ENCODE assay signal across 21 cellular contexts in genomic region chr5:139046551-139046950, GRCh38.
DNase-seq lines count a peak whose midpoint lies in the region; ATAC-seq and TF ChIP-seq lines count a peak whose summit lies in the region.
"Had no signal": no experiment of that assay in that cellular context is flagged by ENCODE, and none has a peak within 500 bp of the region (broad histone marks: within the 10 kb centered on the region; RNA-seq: fewer than 3 reads in every experiment).

No MANE protein-coding gene starts in this region.

- intact Hi-C loops in activated T-helper 2 cell treated with anti-CD3 and anti-CD28 coated beads, Interferon-gamma antibody, Interleukin-2, Interleukin-4, amounts not matched to agents 10 μg/mL and 5 μg/mL and 100 μg/mL, durations not matched to agents 14 hours and 24 hours and 36 hours (cut with micrococcal nuclease): no loop called here

- DNase-seq in LHCN-M2 (ENCODE audit: low read depth) (peak; percentile 26), amniotic epithelial cell (ENCODE audit: low read depth) (peak; percentile 43), fibroblast of the aortic adventitia (ENCODE audit: low read depth) (peak; percentile 8), AG08396 (ENCODE audit: low spot score) (no peak)
- no peak for DNase-seq in activated T-helper 2 cell treated with anti-CD3 and anti-CD28 coated beads, Interferon-gamma antibody, Interleukin-2, Interleukin-4, amounts not matched to agents 10 μg/mL and 5 μg/mL and 100 μg/mL, durations not matched to agents 14 hours and 24 hours and 36 hours (ENCODE audit: low spot score)
- DNase-seq: ACHN; AML-193; C1 segment of cervical spinal cord; CD8-positive, alpha-beta T cell; DMS153; GDM1; H7; NCI-H1105 treated with DMSO at 0.1 percent for 48 hours; NCI-H2081 treated with DMSO at 0.1 percent for 48 hours; NCI-H2171 treated with DMSO at 0.1 percent for 48 hours; NCI-H446; NCI-H526 had no signal

- TF ChIP-seq CTCF in fibroblast of the aortic adventitia (IDR thresholded peaks at IDR 0.05; ENCODE audit: insufficient read depth, low read length): no peak

- no peak overlapping the region for H3K4me3 ChIP-seq in fibroblast of the aortic adventitia (ENCODE audit: low read depth, low read length)
- H3K4me3 ChIP-seq: K562 had no signal

- H3K4me3 Mint-ChIP-seq in activated T-helper 2 cell treated with anti-CD3 and anti-CD28 coated beads, Interferon-gamma antibody, Interleukin-2, Interleukin-4, amounts not matched to agents 10 μg/mL and 5 μg/mL and 100 μg/mL, durations not matched to agents 14 hours and 24 hours and 36 hours (ENCODE audit: low read depth): no peak overlapping the region
- H3K4me3 Mint-ChIP-seq: CD8-positive, alpha-beta T cell had no signal

- no peak overlapping the region for H3K27ac Mint-ChIP-seq in activated T-helper 2 cell treated with anti-CD3 and anti-CD28 coated beads, Interferon-gamma antibody, Interleukin-2, Interleukin-4, amounts not matched to agents 10 μg/mL and 5 μg/mL and 100 μg/mL, durations not matched to agents 14 hours and 24 hours and 36 hours
- H3K27ac Mint-ChIP-seq: CD8-positive, alpha-beta T cell had no signal

- H3K36me3 Mint-ChIP-seq in activated T-helper 2 cell treated with anti-CD3 and anti-CD28 coated beads, Interferon-gamma antibody, Interleukin-2, Interleukin-4, amounts not matched to agents 10 μg/mL and 5 μg/mL and 100 μg/mL, durations not matched to agents 14 hours and 24 hours and 36 hours (ENCODE audit: low read depth): no peaks in the 10 kb centered on the region

- no peaks in the 10 kb centered on the region for H3K9me3 Mint-ChIP-seq in activated T-helper 2 cell treated with anti-CD3 and anti-CD28 coated beads, Interferon-gamma antibody, Interleukin-2, Interleukin-4, amounts not matched to agents 10 μg/mL and 5 μg/mL and 100 μg/mL, durations not matched to agents 14 hours and 24 hours and 36 hours
- H3K9me3 Mint-ChIP-seq: CD8-positive, alpha-beta T cell had no signal

- no peaks in the 10 kb centered on the region for H3K4me1 Mint-ChIP-seq in activated T-helper 2 cell treated with anti-CD3 and anti-CD28 coated beads, Interferon-gamma antibody, Interleukin-2, Interleukin-4, amounts not matched to agents 10 μg/mL and 5 μg/mL and 100 μg/mL, durations not matched to agents 14 hours and 24 hours and 36 hours (ENCODE audit: low read depth)

- ATAC-seq in HG02759 (IDR thresholded peaks at IDR 0.05; ENCODE audit: unreplicated experiment) (no peak), HG02623 (IDR thresholded peaks at IDR 0.05; ENCODE audit: unreplicated experiment) (no peak)
- ATAC-seq: CD8-positive, alpha-beta T cell; K562; SK-N-SH treated with all-trans-retinoic acid at 6 μM for 48 hours had no signal

- no peaks in the 10 kb centered on the region for H3K27me3 Mint-ChIP-seq in activated T-helper 2 cell treated with anti-CD3 and anti-CD28 coated beads, Interferon-gamma antibody, Interleukin-2, Interleukin-4, amounts not matched to agents 10 μg/mL and 5 μg/mL and 100 μg/mL, durations not matched to agents 14 hours and 24 hours and 36 hours (ENCODE audit: low read depth)

Comparison
In these comparisons a context has a peak if more than half of its experiments do, and no peak if none do; other contexts are left out.
1. DNase-seq: peak in LHCN-M2 (single experiment), amniotic epithelial cell (single experiment) and fibroblast of the aortic adventitia (single experiment); none in activated T-helper 2 cell treated with anti-CD3 and anti-CD28 coated beads, Interferon-gamma antibody, Interleukin-2, Interleukin-4, amounts not matched to agents 10 μg/mL and 5 μg/mL and 100 μg/mL, durations not matched to agents 14 hours and 24 hours and 36 hours (single experiment) and AG08396 (single experiment).